In the genomic region with DNA sequence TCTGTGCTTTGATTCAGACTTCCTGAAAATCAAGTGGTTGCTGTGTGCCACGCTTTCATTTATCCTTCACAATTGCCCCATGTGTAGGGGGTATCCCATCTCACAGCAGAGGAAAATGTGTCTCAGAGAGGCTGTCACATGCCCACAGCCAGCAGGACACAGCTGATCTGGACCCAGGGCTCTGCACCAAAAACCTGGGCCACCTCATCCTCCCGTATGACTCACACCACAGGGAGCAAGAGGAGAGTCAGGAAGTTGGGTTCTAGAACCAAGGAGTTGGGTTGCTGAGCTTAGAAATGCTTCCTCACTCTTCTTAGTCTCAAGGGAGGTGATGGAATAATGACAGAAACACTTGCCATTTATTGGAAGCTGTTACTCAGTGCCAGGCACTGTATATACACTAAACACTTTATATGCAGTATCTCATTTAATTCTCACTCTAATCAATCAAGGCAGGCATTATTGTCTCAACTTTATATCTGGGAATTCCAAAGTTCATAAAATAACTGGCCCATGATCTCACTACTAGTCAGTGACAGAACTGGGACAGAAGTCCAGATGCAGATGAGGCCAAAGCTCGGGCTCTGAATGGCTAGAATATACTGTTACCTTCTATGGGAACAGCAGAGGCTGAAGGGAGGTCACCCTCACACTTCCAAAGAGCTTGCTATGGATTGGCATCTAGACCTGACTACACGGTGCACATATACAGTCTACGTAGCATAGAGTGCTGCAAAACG, we compare ENCODE assay signal across 24 cellular contexts. TPM values are rescaled to one million over a fixed set of nuclear protein-coding genes. Genes with fewer than 3 reads are reported as not detected.
DNase-seq lines count a peak whose midpoint lies in the region; ATAC-seq and TF ChIP-seq lines count a peak whose summit lies in the region.
"Had no signal": no experiment of that assay in that cellular context is flagged by ENCODE, and none has a peak within 500 bp of the region (broad histone marks: within the 10 kb centered on the region; RNA-seq: fewer than 3 reads in every experiment).

No MANE protein-coding gene starts in this region.

- H3K4me3 ChIP-seq in left ventricle myocardium inferior (no peak overlapping the region), esophagus squamous epithelium (no peak overlapping the region), prostate gland (no peak overlapping the region), transverse colon (no peak overlapping the region)
- H3K4me3 ChIP-seq: lower lobe of right lung, right atrium auricular region, uterus had no signal

- H3K36me3 ChIP-seq in left ventricle myocardium inferior (no peaks in the 10 kb centered on the region), esophagus squamous epithelium (no peaks in the 10 kb centered on the region), prostate gland (no peaks in the 10 kb centered on the region), transverse colon (no peaks in the 10 kb centered on the region)
- H3K36me3 ChIP-seq: brain microvascular endothelial cell, lower lobe of right lung, right atrium auricular region, uterus had no signal

- peak; percentile 27 for DNase-seq in cardiac septum (ENCODE audit: low spot score)
- DNase-seq in left ventricle myocardium inferior: no peak
- peak; percentile 24 for DNase-seq in RKO (ENCODE audit: low spot score)
- DNase-seq in esophagus squamous epithelium (lab: John Stamatoyannopoulos, UW): no peak
- no peak for DNase-seq in DMS 273 treated with DMSO at 0.1 percent for 48 hours (lab: John Stamatoyannopoulos, UW)
- no peak for DNase-seq in prostate gland (ENCODE audit: low spot score)
- DNase-seq in transverse colon: no peak
- DNase-seq: activated CD4-positive, alpha-beta T cell treated with anti-CD3 and anti-CD28 coated beads for 4 hours; brain microvascular endothelial cell; CD4-positive, alpha-beta memory T cell; cortex of kidney; DMS53; foreskin fibroblast; lower lobe of right lung; NCI-H1694 treated with DMSO at 0.1 percent for 48 hours; NCI-H748 treated with DMSO at 0.1 percent for 48 hours; occipital lobe; SHP77; uterus had no signal

- no peak for TF ChIP-seq EP300 in transverse colon (IDR thresholded peaks at IDR 0.05; ENCODE audit: low read depth)

- H3K27ac ChIP-seq in left ventricle myocardium inferior (replicated peaks) (no peak overlapping the region), esophagus squamous epithelium (peak overlapping the region in 3 of 4 donors; percentile 3 to 70 (median 16)), prostate gland (no peak overlapping the region), transverse colon (no peak overlapping the region)
- H3K27ac ChIP-seq: brain microvascular endothelial cell, lower lobe of right lung, right atrium auricular region, uterus had no signal

- no peak for TF ChIP-seq CTCF in left ventricle myocardium inferior (IDR thresholded peaks at IDR 0.05; ENCODE audit: borderline replicate concordance)
- no peak for TF ChIP-seq CTCF in esophagus squamous epithelium (IDR thresholded peaks at IDR 0.05)
- TF ChIP-seq CTCF in prostate gland (IDR thresholded peaks at IDR 0.05): no peak
- TF ChIP-seq CTCF in transverse colon (IDR thresholded peaks at IDR 0.05): no peak

- TF ChIP-seq POLR2A in esophagus squamous epithelium (IDR thresholded peaks at IDR 0.05) (no peak), prostate gland (IDR thresholded peaks at IDR 0.05) (no peak), transverse colon (IDR thresholded peaks at IDR 0.05) (no peak)

- ATAC-seq in HG03025 (IDR thresholded peaks at IDR 0.05; ENCODE audit: low FRiP score, unreplicated experiment): no peak
- ATAC-seq: HCT116, HepG2, lower lobe of right lung had no signal

- intact Hi-C loops in cardiac septum (cut with DNase I): no loop called here
- intact Hi-C loops in left ventricle myocardium inferior (cut with micrococcal nuclease): no loop called here
- intact Hi-C loops in esophagus squamous epithelium (cut with DNase I): no loop called here
- intact Hi-C loops in prostate gland (cut with DNase I): no loop called here
- intact Hi-C loops in transverse colon (cut with DNase I; ENCODE audit: low total_unique reads): no loop called here

- WGBS in esophagus squamous epithelium, 2 donors: 75 to 77% methylated on average over 5 to 6 of the region's 6 CpGs
- WGBS in prostate gland: 85% methylated on average over 6 of the region's 6 CpGs
- WGBS in transverse colon (ENCODE audit: low coverage in 1 of 2), 2 donors: 83 to 88% methylated on average over 2 to 6 of the region's 6 CpGs

- H3K27me3 ChIP-seq in left ventricle myocardium inferior (ENCODE audit: low read depth) (peaks cover 1% of the 10 kb centered on the region), esophagus squamous epithelium (peaks cover 0 to under 1% (median 0%) of the 10 kb centered on the region in 4 donors), prostate gland (replicated peaks; ENCODE audit: insufficient read depth) (no peaks in the 10 kb centered on the region), transverse colon (no peaks in the 10 kb centered on the region)
- H3K27me3 ChIP-seq: brain microvascular endothelial cell, right atrium auricular region, uterus had no signal

- H3K9me3 ChIP-seq in left ventricle myocardium inferior (replicated peaks) (no peaks in the 10 kb centered on the region), esophagus squamous epithelium (no peaks in the 10 kb centered on the region), prostate gland (no peaks in the 10 kb centered on the region), transverse colon (no peaks in the 10 kb centered on the region)
- H3K9me3 ChIP-seq: lower lobe of right lung, right atrium auricular region, uterus had no signal

- in situ Hi-C loops in transverse colon (cut with MboI; ENCODE audit: low pct_ligation_motif_present in 1 of 4, low pct_unique_long_range_greater_than_20kb in 1 of 4, low sequenced_read_pairs in 3 of 4): no loop called here

- H3K4me1 ChIP-seq in left ventricle myocardium inferior (no peaks in the 10 kb centered on the region), esophagus squamous epithelium (peaks cover 0 to 25% (median 4%) of the 10 kb centered on the region in 3 donors), prostate gland (replicated peaks) (peaks cover 3% of the 10 kb centered on the region), transverse colon (peaks cover 0 to 14% (median 2%) of the 10 kb centered on the region in 4 donors)
- H3K4me1 ChIP-seq: right atrium auricular region, uterus had no signal

RNA-seq across cellular contexts. Expression of a gene that starts 47.7 kb away (rescaled TPM):
- not detected for total RNA-seq in cardiac septum
- not detected for total RNA-seq in left ventricle myocardium inferior
- total RNA-seq in esophagus squamous epithelium: 1 to 10 TPM in 3 of 4 donors, under 1 TPM in 1; 0.31 to 2.9 (median 2.4) TPM
- under 1 TPM; 0.09 to 0.91 TPM for total RNA-seq in prostate gland
- total RNA-seq in transverse colon: under 1 TPM in 1 of 4 donors, not detected in 3; 0.14 TPM
- total RNA-seq: CD4-positive, alpha-beta memory T cell; HepG2; myocyte; right atrium auricular region; uterus had no signal

Comparison
In these comparisons a context has a peak if more than half of its experiments do, and no peak if none do; other contexts are left out.
1. DNase-seq: peak in cardiac septum (single experiment) and RKO (single experiment); none in left ventricle myocardium inferior (single experiment), esophagus squamous epithelium (single experiment), DMS 273 treated with DMSO at 0.1 percent for 48 hours (single experiment), prostate gland (single experiment) and transverse colon (single experiment).
2. H3K27ac ChIP-seq: peak in esophagus squamous epithelium (3 of 4); none in left ventricle myocardium inferior (single experiment), prostate gland (0 of 2) and transverse colon (0 of 4).